ENCODE assay signal across 1 cellular context in the genomic region with DNA sequence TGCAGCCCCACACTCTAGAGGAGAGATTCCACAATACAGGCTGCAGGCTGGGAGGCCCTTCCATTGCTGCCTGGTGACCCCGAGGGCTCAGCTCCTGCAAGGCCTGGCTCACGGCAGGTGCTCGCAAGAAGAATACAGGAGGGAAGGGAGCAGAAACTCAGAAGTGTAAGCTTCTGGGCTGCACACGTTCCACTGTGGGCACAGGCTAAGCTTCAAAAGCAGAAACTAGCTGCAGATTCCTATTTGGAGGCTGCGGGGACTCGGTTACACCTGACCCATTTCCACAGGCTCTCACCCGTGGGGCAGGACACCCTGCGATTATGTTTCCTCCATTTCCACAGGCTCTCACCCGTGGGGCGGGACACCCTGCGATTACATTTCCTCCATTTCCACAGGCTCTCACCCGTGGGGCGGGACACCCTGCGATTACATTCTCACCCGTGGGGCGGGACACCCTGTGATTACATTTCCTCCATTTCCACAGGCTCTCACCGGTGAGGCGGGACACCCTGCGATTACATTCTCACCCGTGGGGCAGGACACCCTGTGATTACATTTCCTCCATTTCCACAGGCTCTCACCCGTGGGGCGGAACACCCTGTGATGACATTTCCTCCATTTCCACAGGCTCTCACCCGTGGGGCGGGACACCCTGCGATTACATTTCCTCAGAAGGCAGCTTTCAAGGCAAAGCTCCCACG.
TF ChIP-seq lines count a peak whose summit lies in the region.

No MANE protein-coding gene starts in this region.

TF ChIP-seq in GM23338, 12 proteins besides CTCF, POLR2A, EP300 and RAD21 (continued from another document):
- TF ChIP-seq ZNF462 (CRISPR knock-in tag; IDR thresholded peaks at IDR 0.05) (no peak), ZNF114 (CRISPR knock-in tag; IDR thresholded peaks at IDR 0.05) (no peak), REST (IDR thresholded peaks at IDR 0.05; ENCODE audit: unreplicated experiment) (no peak)
